14 cellular contexts compared by ENCODE assay signal in the genomic region with DNA sequence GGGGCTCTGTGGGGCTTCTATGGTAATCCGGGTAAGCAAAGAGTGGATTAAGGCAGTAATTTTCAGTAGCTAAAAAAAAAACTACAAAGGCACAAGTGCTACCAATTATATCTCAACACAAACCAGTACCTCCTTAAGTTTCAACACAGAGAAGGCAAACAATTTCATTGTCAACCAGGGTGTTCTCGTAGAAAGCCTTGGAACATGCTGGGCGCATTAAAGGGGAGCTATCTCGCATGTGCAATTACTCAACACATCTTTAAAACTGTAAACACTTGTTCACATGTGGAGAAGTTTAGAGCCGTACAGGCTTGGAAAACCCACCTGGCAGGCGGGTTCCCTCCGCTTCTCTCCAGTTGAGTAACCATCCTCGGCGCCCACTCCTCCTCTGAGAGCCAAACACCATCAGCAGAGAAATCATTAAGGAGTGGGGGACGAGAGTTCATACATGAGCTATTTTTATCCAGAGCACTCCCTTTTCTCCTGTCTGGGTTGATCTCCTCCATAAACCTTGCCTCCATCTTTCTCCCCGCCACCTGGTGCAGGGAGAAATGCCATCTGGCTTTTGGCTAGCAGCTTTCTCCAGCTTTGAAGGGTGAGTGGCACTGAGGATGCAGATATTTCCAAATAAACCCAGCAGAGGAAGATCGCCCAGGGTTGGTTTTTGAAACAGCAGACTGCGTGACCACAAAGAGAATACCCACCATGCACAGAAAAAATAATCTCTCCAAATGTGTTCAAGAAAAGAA.
"Had no signal": no experiment of that assay in that cellular context is flagged by ENCODE, and none has a peak within 500 bp of the region (broad histone marks: within the 10 kb centered on the region; RNA-seq: fewer than 3 reads in every experiment).

No MANE protein-coding gene starts in this region.

- H3K27ac Mint-ChIP-seq: activated CD8-positive, alpha-beta T cell treated with anti-CD3 and anti-CD28 coated beads for 36 hours; nephron progenitor cell; stimulated activated naive CD8-positive, alpha-beta T cell treated with anti-CD3 and anti-CD28 coated beads, Interleukin-15, Interleukin-2, amounts not matched to agents 100 ng/mL and 50 ng/mL, for 24 hours; T-helper 2 cell treated with Interferon-gamma antibody and Interleukin-4, amounts not matched to agents 5 μg/mL and 100 μg/mL, for 36 hours had no signal

- H3K27ac ChIP-seq: ascending aorta, cardiac muscle cell, epithelial cell of prostate, gastrocnemius medialis had no signal

- ATAC-seq: activated CD8-positive, alpha-beta T cell treated with anti-CD3 and anti-CD28 coated beads for 36 hours; gastrocnemius medialis had no signal

- H3K4me3 Mint-ChIP-seq: activated CD8-positive, alpha-beta T cell treated with anti-CD3 and anti-CD28 coated beads for 36 hours; nephron progenitor cell; stimulated activated naive CD8-positive, alpha-beta T cell treated with anti-CD3 and anti-CD28 coated beads, Interleukin-15, Interleukin-2, amounts not matched to agents 100 ng/mL and 50 ng/mL, for 24 hours; T-helper 2 cell treated with Interferon-gamma antibody and Interleukin-4, amounts not matched to agents 5 μg/mL and 100 μg/mL, for 36 hours had no signal

- DNase-seq: activated CD4-positive, alpha-beta T cell treated with anti-CD3 and anti-CD28 coated beads for 1 hour; activated CD8-positive, alpha-beta memory T cell treated with anti-CD3 and anti-CD28 coated beads, Interleukin-2, amount 50 U/mL, for 4 hours; activated CD8-positive, alpha-beta T cell treated with anti-CD3 and anti-CD28 coated beads for 36 hours; activated naive CD4-positive, alpha-beta T cell; effector memory CD4-positive, alpha-beta T cell; gastrocnemius medialis; nephron progenitor cell; stimulated activated CD4-positive, alpha-beta T cell treated with anti-CD3 and anti-CD28 coated beads, Interleukin-15, amount 100 ng/mL, for 24 hours; stimulated activated CD4-positive, alpha-beta T cell treated with anti-CD3 and anti-CD28 coated beads, Interleukin-4, amount 100 ng/mL, for 24 hours had no signal

- H3K9me3 Mint-ChIP-seq: T-helper 2 cell treated with Interferon-gamma antibody and Interleukin-4, amounts not matched to agents 5 μg/mL and 100 μg/mL, for 36 hours had no signal

- H3K36me3 ChIP-seq: ascending aorta, cardiac muscle cell, gastrocnemius medialis had no signal

- H3K27me3 Mint-ChIP-seq: activated CD8-positive, alpha-beta T cell treated with anti-CD3 and anti-CD28 coated beads for 36 hours; stimulated activated naive CD8-positive, alpha-beta T cell treated with anti-CD3 and anti-CD28 coated beads, Interleukin-15, Interleukin-2, amounts not matched to agents 100 ng/mL and 50 ng/mL, for 24 hours had no signal

- H3K4me3 ChIP-seq: ascending aorta, cardiac muscle cell, gastrocnemius medialis had no signal

- H3K9me3 ChIP-seq: ascending aorta, gastrocnemius medialis had no signal

- H3K4me1 ChIP-seq: ascending aorta, gastrocnemius medialis had no signal

- H3K27me3 ChIP-seq: ascending aorta, cardiac muscle cell, gastrocnemius medialis had no signal
